Comparison of ENCODE assay signal across 21 cellular contexts in the genomic region with DNA sequence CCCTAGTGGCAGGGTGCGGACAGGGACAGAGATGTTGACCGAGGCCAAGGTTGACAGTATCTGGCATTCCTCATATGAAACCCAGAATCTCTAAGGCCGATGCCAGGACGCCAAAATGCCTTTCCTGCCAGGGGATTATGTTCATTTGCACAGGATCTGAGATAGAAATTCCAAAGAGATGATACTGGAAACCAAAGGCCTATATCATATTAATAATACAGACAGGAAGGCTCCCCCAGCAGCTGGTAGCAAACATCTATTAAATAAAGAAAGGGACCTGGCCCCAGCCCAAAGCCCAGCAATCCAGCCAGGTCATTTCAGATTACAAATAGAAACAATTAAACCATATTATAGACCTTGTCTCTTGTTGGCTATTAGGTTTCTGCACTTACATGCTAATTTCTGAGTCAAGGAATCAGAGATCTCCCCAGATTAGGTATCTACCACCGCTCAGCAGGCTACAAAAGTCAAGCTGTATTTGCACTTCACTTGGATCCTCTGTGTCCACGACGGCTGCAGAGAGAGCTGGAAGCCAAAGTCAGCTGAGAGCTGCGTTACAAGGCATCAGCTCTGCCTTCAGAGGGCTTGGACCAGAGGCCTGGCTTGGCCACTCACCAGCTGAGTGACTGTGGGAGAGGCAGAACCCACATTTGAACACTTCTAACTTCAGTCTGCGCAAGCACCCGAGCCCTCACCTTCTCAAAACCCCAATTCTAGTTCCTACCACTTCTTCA.
DNase-seq lines count a peak whose midpoint lies in the region; TF ChIP-seq lines count a peak whose summit lies in the region.
"Had no signal": no experiment of that assay in that cellular context is flagged by ENCODE, and none has a peak within 500 bp of the region (broad histone marks: within the 10 kb centered on the region; RNA-seq: fewer than 3 reads in every experiment).

No MANE protein-coding gene starts in this region.

- no peak overlapping the region for H2AFZ ChIP-seq in neuronal stem cell (ENCODE audit: low read length)

- no peak overlapping the region for H2BK15ac ChIP-seq in neuronal stem cell (ENCODE audit: low read length)

- peak overlapping the region; percentile 56 for H3K23ac ChIP-seq in neuronal stem cell (ENCODE audit: low read depth, low read length, poor library complexity)

- H3K9ac ChIP-seq in neuronal stem cell (ENCODE audit: low read depth, low read length, poor library complexity) = no peak overlapping the region

- H3K14ac ChIP-seq in neuronal stem cell (ENCODE audit: low read length) = no peak overlapping the region

- no peak overlapping the region for H4K91ac ChIP-seq in neuronal stem cell (ENCODE audit: low read depth, low read length, poor library complexity)

- H2BK5ac ChIP-seq in neuronal stem cell (ENCODE audit: low read length) = no peak overlapping the region

- H3K4me1 ChIP-seq in neuronal stem cell (ENCODE audit: control insufficient read depth in 2 of 2, insufficient read depth in 1 of 2, low read depth in 1 of 2, low read length in 2 of 2) = peaks cover 2 to 10% of the 10 kb centered on the region in 2 donors
- H3K4me1 ChIP-seq: left lung, sigmoid colon had no signal

- TF ChIP-seq CTCF in VCaP (conservative IDR thresholded peaks at IDR 0.05) (no peak), GM10266 (IDR thresholded peaks at IDR 0.05; ENCODE audit: control insufficient read depth, insufficient read depth, low read depth, missing control alignments) (no peak)

- no peak overlapping the region for H2AK5ac ChIP-seq in neuronal stem cell (ENCODE audit: low read depth, low read length)

- no peak overlapping the region for H3K4ac ChIP-seq in neuronal stem cell (ENCODE audit: low read length)

- DNase-seq in HT1080 (ENCODE audit: low read depth) = peak; percentile 26
- DNase-seq in NCI-H2081 treated with DMSO at 0.1 percent for 48 hours (lab: John Stamatoyannopoulos, UW) = peak; percentile 30
- DNase-seq in neuronal stem cell (ENCODE audit: low spot score) = no peak
- no peak for DNase-seq in NCI-H1436 treated with DMSO at 0.1 percent for 48 hours (lab: John Stamatoyannopoulos, UW)
- DNase-seq in D341Med (ENCODE audit: low spot score) = no peak
- DNase-seq in GM10266 (ENCODE audit: extremely low spot score) = no peak
- DNase-seq: activated CD4-positive, alpha-beta T cell treated with anti-CD3 and anti-CD28 coated beads for 1 hour; activated naive CD4-positive, alpha-beta T cell treated with anti-CD3 and anti-CD28 coated beads, Interleukin-2, amount 10 ng/mL, durations not matched to agents 7 days and 5 days; activated T-cell treated with anti-CD3 and anti-CD28 coated beads, Interleukin-2, amount 50 U/mL, for 72 hours; C1 segment of cervical spinal cord; caudate nucleus; dorsolateral prefrontal cortex; immature natural killer cell; KBM-7; left lung; MV-4-11; NCI-H2107; NCI-H526 treated with DMSO at 0.1 percent for 48 hours; sigmoid colon; T-cell had no signal

- H3K4me2 ChIP-seq in neuronal stem cell (ENCODE audit: insufficient read depth, low read length, poor library complexity, severe bottlenecking) = no peak overlapping the region

- no peaks in the 10 kb centered on the region for H3K9me3 ChIP-seq in neuronal stem cell (replicated peaks in 1 of 2; ENCODE audit: control insufficient read depth in 2 of 2, insufficient read depth in 1 of 2, low read depth in 1 of 2, low read length in 2 of 2)
- H3K9me3 ChIP-seq: left lung, sigmoid colon had no signal

- no peak overlapping the region for H4K8ac ChIP-seq in neuronal stem cell (ENCODE audit: low read depth, low read length)

- H3K27me3 ChIP-seq in neuronal stem cell (ENCODE audit: control insufficient read depth in 3 of 3, insufficient read depth in 3 of 3, low read depth in 1 of 3, low read length in 3 of 3) = peaks cover 0 to 18% (median 0%) of the 10 kb centered on the region in 3 experiments
- H3K27me3 ChIP-seq: left lung, sigmoid colon had no signal

- no CpG with 5 or more reads among the region's 10 CpGs for whole genome bisulfite sequencing in neuronal stem cell (ENCODE audit: extremely low coverage in 2 of 2, insufficient read length in 2 of 2, insufficient replicate concordance in 1 of 2), 2 donors

- H2BK120ac ChIP-seq in neuronal stem cell (ENCODE audit: low read depth, low read length) = no peak overlapping the region

- H3K79me1 ChIP-seq in neuronal stem cell (ENCODE audit: low read depth, low read length) = no peaks in the 10 kb centered on the region

- H2BK12ac ChIP-seq in neuronal stem cell (ENCODE audit: low read length) = no peak overlapping the region

- H3K27ac ChIP-seq in VCaP = peak overlapping the region; percentile 98
- H3K27ac ChIP-seq in neuronal stem cell (replicated peaks; ENCODE audit: low read length) = no peak overlapping the region
- H3K27ac ChIP-seq: dorsolateral prefrontal cortex, left lung, sigmoid colon had no signal

- no peak overlapping the region for H3K18ac ChIP-seq in neuronal stem cell (ENCODE audit: low read length)

- H3K36me3 ChIP-seq in neuronal stem cell (replicated peaks in 1 of 2; ENCODE audit: control insufficient read depth in 2 of 2, insufficient read depth in 2 of 2, low read length in 2 of 2) = no peaks in the 10 kb centered on the region
- H3K36me3 ChIP-seq: left lung, sigmoid colon had no signal

- no peak overlapping the region for H3K4me3 ChIP-seq in neuronal stem cell (ENCODE audit: low read length in 2 of 2)
- H3K4me3 ChIP-seq: dorsolateral prefrontal cortex, left lung, sigmoid colon had no signal

Comparison
In these comparisons a context has a peak if more than half of its experiments do, and no peak if none do; other contexts are left out.
1. DNase-seq: peak in HT1080 (single experiment) and NCI-H2081 treated with DMSO at 0.1 percent for 48 hours (single experiment); none in neuronal stem cell (single experiment), NCI-H1436 treated with DMSO at 0.1 percent for 48 hours (single experiment), D341Med (single experiment) and GM10266 (single experiment).